Comparison of ENCODE assay signal across 8 cellular contexts in genomic region chr1:151539321-151540020, GRCh38. TPM values are rescaled to one million over a fixed set of nuclear protein-coding genes. Genes with fewer than 3 reads are reported as not detected.
A peak's percentile ranks its signal among the peaks of the same experiment; 100 is the strongest.
DNase-seq lines count a peak whose midpoint lies in the region; ATAC-seq and TF ChIP-seq lines count a peak whose summit lies in the region.

No MANE protein-coding gene starts in this region.

- peaks cover 23% of the 10 kb centered on the region for H3K4me1 Mint-ChIP-seq in activated T-cell treated with anti-CD3 and anti-CD28 coated beads, Interleukin-2, amount 50 U/mL, for 72 hours (ENCODE audit: low read depth)

- peak overlapping the region; percentile 89 to 96 for H3K4me3 Mint-ChIP-seq in activated T-cell treated with anti-CD3 and anti-CD28 coated beads, Interleukin-2, amount 50 U/mL, for 72 hours

- H3K36me3 Mint-ChIP-seq in activated T-cell treated with anti-CD3 and anti-CD28 coated beads, Interleukin-2, amount 50 U/mL, for 72 hours (ENCODE audit: insufficient read depth in 2 of 2) = no peaks in the 10 kb centered on the region

- H3K4me3 ChIP-seq in choroid plexus epithelial cell (ENCODE audit: low read depth, low read length) (peak overlapping the region; percentile 69), kidney epithelial cell (ENCODE audit: low read depth, low read length) (peak overlapping the region; percentile 79)

- peaks cover 17% of the 10 kb centered on the region for H3K27me3 Mint-ChIP-seq in activated T-cell treated with anti-CD3 and anti-CD28 coated beads, Interleukin-2, amount 50 U/mL, for 72 hours (ENCODE audit: low read depth)

- H3K27ac Mint-ChIP-seq in activated T-cell treated with anti-CD3 and anti-CD28 coated beads, Interleukin-2, amount 50 U/mL, for 72 hours = no peak overlapping the region

- no peaks in the 10 kb centered on the region for H3K36me3 ChIP-seq in kidney epithelial cell (ENCODE audit: control insufficient read depth, insufficient read depth, low read length)

- DNase-seq in activated T-cell treated with anti-CD3 and anti-CD28 coated beads, Interleukin-2, amount 50 U/mL, for 72 hours = peak; percentile 50 to 58
- no peak for DNase-seq in activated T-cell treated with anti-CD3 and anti-CD28 coated beads, Interleukin-2, amount 50 U/mL, for 48 hours
- DNase-seq in NAMALWA (ENCODE audit: low spot score) (peak; percentile 80), SK-N-DZ (ENCODE audit: low spot score) (peak; percentile 84), choroid plexus epithelial cell (ENCODE audit: low read depth) (peak; percentile 92), kidney epithelial cell (ENCODE audit: low read depth) (peak; percentile 99)
- peak; percentile 22 to 34 for DNase-seq in stimulated activated CD4-positive, alpha-beta T cell treated with anti-CD3 and anti-CD28 coated beads, Interleukin-2, amount 100 ng/mL, for 24 hours

- ATAC-seq in activated T-cell treated with anti-CD3 and anti-CD28 coated beads, Interleukin-2, amount 50 U/mL, for 72 hours (replicated peaks in 1 of 2) = peak; percentile 38 to 49
- ATAC-seq in HG02571 (IDR thresholded peaks at IDR 0.05; ENCODE audit: unreplicated experiment) = peak; percentile 35

- no peaks in the 10 kb centered on the region for H3K27me3 ChIP-seq in kidney epithelial cell (ENCODE audit: control insufficient read depth, insufficient read depth, low read length)

- TF ChIP-seq CTCF in choroid plexus epithelial cell (conservative IDR thresholded peaks at IDR 0.05; ENCODE audit: low read depth, low read length) (no peak), kidney epithelial cell (IDR thresholded peaks at IDR 0.05; ENCODE audit: insufficient read depth, low read length, poor library complexity, severe bottlenecking) (no peak)

- no peaks in the 10 kb centered on the region for H3K9me3 Mint-ChIP-seq in activated T-cell treated with anti-CD3 and anti-CD28 coated beads, Interleukin-2, amount 50 U/mL, for 72 hours

RNA-seq across cellular contexts. Expression of gene TUFT1, which starts 0.6 kb away (rescaled TPM):
- 1 to 10 TPM; 4.3 to 4.8 TPM for total RNA-seq in activated T-cell treated with anti-CD3 and anti-CD28 coated beads, Interleukin-2, amount 50 U/mL, for 72 hours
- polyA plus RNA-seq in SK-N-DZ (2014; cell fraction: cytosol; rRNA removed) = 12.3 and 12.5 TPM in 2 replicates
- 7.2 and 8.5 TPM in 2 replicates for polyA plus RNA-seq in SK-N-DZ (2014; cell fraction: nucleus; rRNA removed)
- 69.1 and 74.4 TPM in 2 replicates for total RNA-seq in kidney epithelial cell

RNA-seq across cellular contexts. Expression of gene CGN, which starts 28.3 kb away (rescaled TPM):
- total RNA-seq in activated T-cell treated with anti-CD3 and anti-CD28 coated beads, Interleukin-2, amount 50 U/mL, for 72 hours = 1 to 10 TPM in 1 of 2 donors, under 1 TPM in 1; 0.69 to 1.9 TPM
- polyA plus RNA-seq in SK-N-DZ (2014; cell fraction: cytosol; rRNA removed) = 3.0 and 3.2 TPM in 2 replicates
- polyA plus RNA-seq in SK-N-DZ (2014; cell fraction: nucleus; rRNA removed) = 13.3 and 26.7 TPM in 2 replicates
- total RNA-seq in kidney epithelial cell = 23.6 and 29.3 TPM in 2 replicates

Comparison
In these comparisons a context has a peak if more than half of its experiments do, and no peak if none do; other contexts are left out.
1. DNase-seq: peak in activated T-cell treated with anti-CD3 and anti-CD28 coated beads, Interleukin-2, amount 50 U/mL, for 72 hours (2 of 2), NAMALWA (single experiment), SK-N-DZ (single experiment), choroid plexus epithelial cell (single experiment), kidney epithelial cell (single experiment) and stimulated activated CD4-positive, alpha-beta T cell treated with anti-CD3 and anti-CD28 coated beads, Interleukin-2, amount 100 ng/mL, for 24 hours (2 of 2); none in activated T-cell treated with anti-CD3 and anti-CD28 coated beads, Interleukin-2, amount 50 U/mL, for 48 hours (0 of 2).
2. RNA of gene TUFT1, which starts 0.6 kb away (total RNA-seq): 69.1 to 74.4 TPM in kidney epithelial cell; 4.3 to 4.8 TPM in activated T-cell treated with anti-CD3 and anti-CD28 coated beads, Interleukin-2, amount 50 U/mL, for 72 hours; every median in the first group is over 10 times any median in the second.